Comparison of ENCODE assay signal across 13 cellular contexts in the genomic region with DNA sequence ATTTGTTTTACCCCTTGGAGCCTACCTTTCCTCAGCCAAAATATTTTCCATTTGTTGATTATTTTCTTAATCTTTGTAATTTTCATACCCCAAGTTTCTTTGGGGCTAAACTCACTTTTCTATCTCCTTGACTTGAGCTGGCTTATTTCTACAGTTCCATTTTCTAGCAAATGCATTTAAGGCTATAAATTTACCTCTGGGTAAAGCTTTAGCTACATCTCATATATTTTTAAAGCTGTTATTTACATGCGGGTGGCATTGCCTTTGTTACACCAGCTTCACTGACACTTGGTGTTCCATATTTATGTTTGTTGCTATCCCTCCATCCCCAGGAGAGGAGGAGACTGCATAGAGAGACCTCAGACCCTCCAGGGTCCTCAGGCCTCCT.
DNase-seq lines count a peak whose midpoint lies in the region; ATAC-seq and TF ChIP-seq lines count a peak whose summit lies in the region.
"Had no signal": no experiment of that assay in that cellular context is flagged by ENCODE, and none has a peak within 500 bp of the region (broad histone marks: within the 10 kb centered on the region; RNA-seq: fewer than 3 reads in every experiment).

No MANE protein-coding gene starts in this region.

- peaks cover 9% of the 10 kb centered on the region for H3K36me3 Mint-ChIP-seq in CD4-positive, alpha-beta T cell (ENCODE audit: low read depth)
- peaks cover 17% of the 10 kb centered on the region for H3K36me3 Mint-ChIP-seq in activated naive CD8-positive, alpha-beta T cell treated with anti-CD3 and anti-CD28 coated beads, Interleukin-2, amount 50 U/mL, for 24 hours (ENCODE audit: low read depth)
- peaks cover 13% of the 10 kb centered on the region for H3K36me3 Mint-ChIP-seq in natural killer cell

- peaks cover 11% of the 10 kb centered on the region for H3K4me1 Mint-ChIP-seq in CD4-positive, alpha-beta T cell (ENCODE audit: low read depth)
- peaks cover 8% of the 10 kb centered on the region for H3K4me1 Mint-ChIP-seq in activated naive CD8-positive, alpha-beta T cell treated with anti-CD3 and anti-CD28 coated beads, Interleukin-2, amount 50 U/mL, for 24 hours
- H3K4me1 Mint-ChIP-seq in natural killer cell: peaks cover 9 to 10% of the 10 kb centered on the region in 2 donors

- H3K27ac Mint-ChIP-seq in CD4-positive, alpha-beta T cell: no peak overlapping the region
- H3K27ac Mint-ChIP-seq in activated naive CD8-positive, alpha-beta T cell treated with anti-CD3 and anti-CD28 coated beads, Interleukin-2, amount 50 U/mL, for 24 hours: no peak overlapping the region
- no peak overlapping the region for H3K27ac Mint-ChIP-seq in natural killer cell
- H3K27ac Mint-ChIP-seq: CD14-positive monocyte had no signal

- POLR2A ChIA-PET in CD4-positive, alpha-beta T cell (lab: Charles Lee): no interaction called here

- H3K36me3 ChIP-seq in HAP-1 (replicated peaks): no peaks in the 10 kb centered on the region

- peaks cover 3% of the 10 kb centered on the region; the same call in 1 of the 2 replicates for H3K4me1 ChIP-seq in HAP-1

- H3K27me3 ChIP-seq in CD4-positive, alpha-beta T cell (ENCODE audit: control insufficient read depth, insufficient read depth, low read length): peaks cover 51% of the 10 kb centered on the region
- no peaks in the 10 kb centered on the region for H3K27me3 ChIP-seq in HAP-1 (ENCODE audit: low read depth)

- CTCF ChIA-PET in CD4-positive, alpha-beta T cell (lab: Charles Lee): no interaction called here

- H3K27ac ChIP-seq in CD4-positive, alpha-beta T cell (ENCODE audit: low read depth, low read length): no peak overlapping the region

- DNase-seq in CD4-positive, alpha-beta T cell: no peak
- DNase-seq in HAP-1 (ENCODE audit: low spot score in 2 of 2) (no peak), natural killer cell (no peak), mesenteric fat pad (ENCODE audit: low spot score) (no peak), KG1 (lab: John Stamatoyannopoulos, UW) (no peak)
- DNase-seq in activated naive CD8-positive, alpha-beta T cell treated with anti-CD3 and anti-CD28 coated beads, Interleukin-2, amount 50 U/mL, for 24 hours: no peak
- DNase-seq in activated CD4-positive, CD25-positive, alpha-beta regulatory T cell treated with anti-CD3 and anti-CD28 coated beads, Interleukin-2, amount 50 U/mL, for 72 hours: no peak
- DNase-seq: activated effector memory CD4-positive, alpha-beta T cell treated with Interleukin-2 at 50 U/mL for 16 hours; IMR-90; NCI-H1417 treated with DMSO at 0.1 percent for 48 hours; stimulated activated CD4-positive, alpha-beta T cell treated with anti-CD3 and anti-CD28 coated beads, Interleukin-4, amount 100 ng/mL, for 24 hours had no signal

- H3K4me3 ChIP-seq in HAP-1: peak overlapping the region; percentile 29

- peaks cover 54% of the 10 kb centered on the region for H3K27me3 Mint-ChIP-seq in CD4-positive, alpha-beta T cell
- H3K27me3 Mint-ChIP-seq in activated naive CD8-positive, alpha-beta T cell treated with anti-CD3 and anti-CD28 coated beads, Interleukin-2, amount 50 U/mL, for 24 hours: peaks cover 52% of the 10 kb centered on the region
- H3K27me3 Mint-ChIP-seq in natural killer cell (ENCODE audit: low read depth in 2 of 2): peaks cover 41 to 57% of the 10 kb centered on the region in 2 donors

- peaks cover 30% of the 10 kb centered on the region for H3K9me3 ChIP-seq in CD4-positive, alpha-beta T cell (ENCODE audit: control insufficient read depth, low read length)
- peaks cover 9% of the 10 kb centered on the region for H3K9me3 ChIP-seq in HAP-1

- H3K9me3 Mint-ChIP-seq in CD4-positive, alpha-beta T cell: no peaks in the 10 kb centered on the region
- peaks cover 24% of the 10 kb centered on the region for H3K9me3 Mint-ChIP-seq in activated naive CD8-positive, alpha-beta T cell treated with anti-CD3 and anti-CD28 coated beads, Interleukin-2, amount 50 U/mL, for 24 hours
- peaks cover 4 to 9% of the 10 kb centered on the region in 2 donors for H3K9me3 Mint-ChIP-seq in natural killer cell

- intact Hi-C loops in CD4-positive, alpha-beta T cell (cut with DNase I, micrococcal nuclease): no loop called here
- intact Hi-C loops in natural killer cell (cut with micrococcal nuclease): no loop called here

- TF ChIP-seq CTCF in CD4-positive, alpha-beta T cell (IDR thresholded peaks at IDR 0.05): no peak
- TF ChIP-seq CTCF in natural killer cell (IDR thresholded peaks at IDR 0.05): no peak

- H3K4me3 Mint-ChIP-seq in CD4-positive, alpha-beta T cell: peak overlapping the region; percentile 17
- H3K4me3 Mint-ChIP-seq in activated naive CD8-positive, alpha-beta T cell treated with anti-CD3 and anti-CD28 coated beads, Interleukin-2, amount 50 U/mL, for 24 hours: peak overlapping the region; percentile 66
- peak overlapping the region; percentile 80 for H3K4me3 Mint-ChIP-seq in natural killer cell

- in situ Hi-C loops in HAP-1 (cut with MboI; ENCODE audit: low sequenced_read_pairs): no loop called here

- ATAC-seq in CD4-positive, alpha-beta T cell (ENCODE audit: poor library complexity): no peak
- no peak for ATAC-seq in activated naive CD8-positive, alpha-beta T cell treated with anti-CD3 and anti-CD28 coated beads, Interleukin-2, amount 50 U/mL, for 24 hours
- ATAC-seq in natural killer cell (no peak), HG03280 (IDR thresholded peaks at IDR 0.05; ENCODE audit: unreplicated experiment) (no peak)

Comparison
In these comparisons a context has a peak if more than half of its experiments do, and no peak if none do; other contexts are left out.
1. H3K4me3 Mint-ChIP-seq: peak in every context shown above with its lines; median percentile 80 in natural killer cell; 66 in activated naive CD8-positive, alpha-beta T cell treated with anti-CD3 and anti-CD28 coated beads, Interleukin-2, amount 50 U/mL, for 24 hours; 17 in CD4-positive, alpha-beta T cell.